ENCODE assay signal across 21 cellular contexts in the genomic region with DNA sequence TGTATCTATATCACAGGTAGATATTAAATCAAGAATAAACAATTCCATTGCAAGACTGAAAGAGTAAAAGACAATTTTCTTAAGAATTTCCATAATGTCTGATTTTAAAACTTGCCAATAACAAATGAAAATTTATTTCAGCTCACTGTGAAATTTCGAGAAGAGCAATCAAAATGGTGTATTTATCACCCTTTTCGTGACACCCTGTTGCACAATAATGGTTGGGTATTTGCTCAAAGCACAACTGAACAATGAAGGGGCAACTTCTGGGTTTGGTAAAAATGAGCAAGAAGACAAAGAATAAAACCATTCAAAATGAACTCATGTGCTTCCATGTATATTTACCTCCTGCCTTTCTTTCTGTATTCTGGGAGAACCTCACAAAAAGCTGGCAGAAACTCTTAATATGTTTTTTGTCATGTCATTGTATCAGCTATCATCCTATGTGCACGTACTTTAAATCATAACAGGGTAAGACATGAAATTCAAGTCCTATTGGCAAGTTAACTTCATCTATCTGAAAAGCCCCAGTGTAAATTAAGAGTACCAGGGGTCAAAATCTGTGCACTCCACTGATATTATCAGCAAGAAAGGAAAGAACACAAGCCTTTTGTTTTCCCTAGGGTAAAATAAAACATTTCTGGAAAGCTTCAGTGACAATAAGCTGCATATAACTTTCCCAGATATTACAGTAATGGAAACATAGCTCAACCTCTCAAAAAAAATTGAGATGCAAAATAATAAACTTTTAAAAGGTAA.
"Had no signal": no experiment of that assay in that cellular context is flagged by ENCODE, and none has a peak within 500 bp of the region (broad histone marks: within the 10 kb centered on the region; RNA-seq: fewer than 3 reads in every experiment).

No MANE protein-coding gene starts in this region.

- FAIRE-seq: frontal cortex, pancreas had no signal

- H3K27ac ChIP-seq: epithelial cell of prostate, lower lobe of right lung, sigmoid colon, vagina had no signal

- H3K9me3 ChIP-seq: body of pancreas, lower lobe of right lung, pancreas, sigmoid colon, tibial nerve, vagina had no signal

- H3K4me3 ChIP-seq: body of pancreas, lower lobe of right lung, pancreas, sigmoid colon, tibial nerve, vagina had no signal

- DNase-seq: activated CD4-positive, alpha-beta T cell treated with anti-CD3 and anti-CD28 coated beads, Interleukin-2, amount 10 ng/mL, durations not matched to agents 24 days and 14 days; activated CD4-positive, CD25-positive, alpha-beta regulatory T cell; activated CD8-positive, alpha-beta memory T cell treated with anti-CD3 and anti-CD28 coated beads, Interleukin-2, amount 50 U/mL, for 4 hours; activated CD8-positive, alpha-beta T cell treated with anti-CD3 and anti-CD28 coated beads, Interleukin-2, amount 10 ng/mL, durations not matched to agents 7 days and 5 days; activated gamma-delta T cell; activated T-cell treated with anti-CD3 and anti-CD28 coated beads, Interleukin-2, amount 50 U/mL, for 48 hours; amniotic stem cell; body of pancreas; cortex of kidney; effector CD8-positive, alpha-beta T cell; kidney glomerular epithelial cell; lower lobe of right lung; naive B cell; pancreas; sigmoid colon; stimulated activated CD4-positive, alpha-beta T cell treated with anti-CD3 and anti-CD28 coated beads, Interleukin-2, amount 100 ng/mL, for 24 hours; T-helper 2 cell had no signal

- H3K27me3 ChIP-seq: body of pancreas, pancreas, sigmoid colon, tibial nerve, vagina had no signal

- H3K36me3 ChIP-seq: pancreas had no signal
